In the genomic region with DNA sequence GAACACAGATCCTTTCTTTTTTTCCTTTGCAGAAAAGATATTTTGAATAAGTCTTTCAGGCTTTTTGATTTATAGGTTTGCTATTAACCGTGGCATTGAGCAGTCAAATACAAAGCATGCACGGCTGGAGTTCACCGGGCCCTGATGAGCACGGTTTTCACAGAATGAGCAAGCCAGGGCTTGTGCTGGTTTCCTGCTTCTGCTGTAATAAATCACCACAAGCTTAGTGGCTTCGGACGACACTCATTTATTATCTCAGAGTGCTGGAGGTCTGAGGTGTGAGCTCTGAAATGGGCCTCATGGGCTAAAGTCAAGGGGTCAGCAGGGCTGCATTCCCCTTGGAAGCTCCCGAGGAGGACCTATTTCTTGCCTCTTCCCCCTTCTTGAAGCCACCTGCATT, we compare ENCODE assay signal across 1 cellular context.
A peak's percentile ranks its signal among the peaks of the same experiment; 100 is the strongest.
TF ChIP-seq lines count a peak whose summit lies in the region.

No MANE protein-coding gene starts in this region.

TF ChIP-seq in GM12878, 131 proteins besides CTCF, POLR2A, EP300 and RAD21 (continued from another document):
- TF ChIP-seq CEBPZ (IDR thresholded peaks at IDR 0.05; ENCODE audit: low read depth, low read length) = no peak
- no peak for TF ChIP-seq ZNF384 (IDR thresholded peaks at IDR 0.05; ENCODE audit: borderline replicate concordance, low read depth, low read length)
- TF ChIP-seq PBX3 (IDR thresholded peaks at IDR 0.05; ENCODE audit: insufficient replicate concordance, low read depth, low read length) = peak; percentile 72
- no peak for TF ChIP-seq MEF2B (IDR thresholded peaks at IDR 0.05; ENCODE audit: partially characterized antibody, poor library complexity, severe bottlenecking)
- TF ChIP-seq, protein P1, sequence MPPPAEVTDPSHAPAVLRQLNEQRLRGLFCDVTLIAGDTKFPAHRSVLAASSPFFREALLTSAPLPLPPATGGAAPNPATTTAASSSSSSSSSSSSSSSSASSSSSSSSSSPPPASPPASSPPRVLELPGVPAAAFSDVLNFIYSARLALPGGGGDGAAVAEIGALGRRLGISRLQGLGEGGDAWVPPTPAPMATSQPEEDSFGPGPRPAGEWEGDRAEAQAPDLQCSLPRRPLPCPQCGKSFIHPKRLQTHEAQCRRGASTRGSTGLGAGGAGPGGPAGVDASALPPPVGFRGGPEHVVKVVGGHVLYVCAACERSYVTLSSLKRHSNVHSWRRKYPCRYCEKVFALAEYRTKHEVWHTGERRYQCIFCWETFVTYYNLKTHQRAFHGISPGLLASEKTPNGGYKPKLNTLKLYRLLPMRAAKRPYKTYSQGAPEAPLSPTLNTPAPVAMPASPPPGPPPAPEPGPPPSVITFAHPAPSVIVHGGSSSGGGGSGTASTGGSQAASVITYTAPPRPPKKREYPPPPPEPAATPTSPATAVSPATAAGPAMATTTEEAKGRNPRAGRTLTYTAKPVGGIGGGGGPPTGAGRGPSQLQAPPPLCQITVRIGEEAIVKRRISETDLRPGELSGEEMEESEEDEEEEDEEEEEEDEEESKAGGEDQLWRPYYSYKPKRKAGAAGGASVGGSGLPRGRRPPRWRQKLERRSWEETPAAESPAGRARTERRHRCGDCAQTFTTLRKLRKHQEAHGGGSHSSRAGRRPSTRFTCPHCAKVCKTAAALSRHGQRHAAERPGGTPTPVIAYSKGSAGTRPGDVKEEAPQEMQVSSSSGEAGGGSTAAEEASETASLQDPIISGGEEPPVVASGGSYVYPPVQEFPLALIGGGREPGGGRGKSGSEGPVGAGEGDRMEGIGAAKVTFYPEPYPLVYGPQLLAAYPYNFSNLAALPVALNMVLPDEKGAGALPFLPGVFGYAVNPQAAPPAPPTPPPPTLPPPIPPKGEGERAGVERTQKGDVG (CRISPR knock-in tag; IDR thresholded peaks at IDR 0.05) = no peak
- TF ChIP-seq TCF3 (IDR thresholded peaks at IDR 0.05; ENCODE audit: borderline replicate concordance, insufficient read depth, low read depth, low read length) = 0 out of 2 replicates have a peak, but pooled peaks have one; percentile 51
- no peak for TF ChIP-seq ZNF24 (IDR thresholded peaks at IDR 0.05)
TF ChIP-seq in GM12878: peak in this region for 29.
